9 cellular contexts compared by ENCODE assay signal in the genomic region with DNA sequence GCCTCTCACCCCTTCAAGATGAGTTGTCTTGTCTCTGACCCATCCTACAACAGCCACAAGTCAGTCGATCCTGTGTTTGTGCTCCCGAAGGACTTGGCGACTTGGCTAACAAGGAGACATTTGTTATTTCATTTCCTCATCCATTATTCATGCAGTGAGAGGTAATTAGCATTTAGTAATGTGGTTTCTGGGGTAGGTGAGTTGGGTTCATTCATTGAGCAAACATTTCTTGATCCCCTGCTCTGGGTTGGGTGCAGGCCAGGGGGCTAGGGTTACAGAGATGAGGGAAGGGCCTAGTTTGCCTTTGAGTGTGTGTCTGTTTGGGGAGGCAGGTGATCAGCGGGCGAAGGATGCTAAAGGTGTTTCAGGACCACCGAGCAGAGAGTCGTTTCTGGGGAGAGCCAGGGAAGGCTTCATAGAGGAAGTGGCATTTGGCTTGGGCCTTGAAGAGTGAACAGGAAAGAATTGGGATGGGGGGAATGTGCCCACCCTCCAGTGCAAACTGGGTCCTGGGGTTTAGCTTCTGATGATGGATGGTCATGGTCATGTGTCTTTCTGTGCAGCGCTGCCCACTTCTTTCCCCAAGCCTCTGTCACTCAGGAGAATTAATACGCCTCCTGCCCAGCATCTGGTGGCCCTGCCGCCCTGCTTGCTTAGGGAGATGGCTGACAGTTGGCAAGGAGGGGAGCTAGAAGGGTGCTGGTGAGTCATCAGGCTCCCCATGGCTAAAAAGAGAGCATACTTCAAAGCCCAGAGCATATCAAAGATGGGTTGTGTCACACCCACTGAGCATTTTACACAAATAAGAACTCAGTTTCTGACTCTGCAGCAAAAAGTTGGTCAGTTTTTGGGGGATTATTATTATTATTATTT. TPM values are rescaled to one million over a fixed set of nuclear protein-coding genes. Genes with fewer than 3 reads are reported as not detected.
DNase-seq lines count a peak whose midpoint lies in the region; ATAC-seq and TF ChIP-seq lines count a peak whose summit lies in the region.
"Had no signal": no experiment of that assay in that cellular context is flagged by ENCODE, and none has a peak within 500 bp of the region (broad histone marks: within the 10 kb centered on the region; RNA-seq: fewer than 3 reads in every experiment).

No MANE protein-coding gene starts in this region.

- no peak for TF ChIP-seq CTCF in psoas muscle (IDR thresholded peaks at IDR 0.05)

- DNase-seq in HT1080 (ENCODE audit: low read depth) (peak; percentile 75), NCI-H748 treated with DMSO at 0.1 percent for 48 hours (lab: John Stamatoyannopoulos, UW) (peak; percentile 67), astrocyte of the hippocampus (ENCODE audit: low read depth, low spot score) (peak; percentile 83), psoas muscle (peak; percentile 59 to 86), GM19238 (ENCODE audit: insufficient read length, low spot score) (no peak)
- DNase-seq: stimulated activated naive B cell treated with anti-CD40 and anti-IgM and Interleukin-4, amounts not matched to agents 10 μg/mL and 1 μg/mL and 100 μg/mL, for 72 hours had no signal

- H3K4me3 ChIP-seq in psoas muscle, result no peak overlapping the region

- 57 to 69% (median 64%) methylated on average over 10 of the region's 10 CpGs for WGBS in psoas muscle, 3 donors

- H3K9me3 ChIP-seq in psoas muscle, result no peaks in the 10 kb centered on the region

- ATAC-seq in psoas muscle (peak; percentile 95 to 97 (median 96)), GM21447 (IDR thresholded peaks at IDR 0.05; ENCODE audit: unreplicated experiment) (no peak), HG02571 (IDR thresholded peaks at IDR 0.05; ENCODE audit: unreplicated experiment) (no peak), GM18858 (IDR thresholded peaks at IDR 0.05; ENCODE audit: unreplicated experiment) (no peak)

- peaks cover 0 to 4% of the 10 kb centered on the region in 2 donors for H3K36me3 ChIP-seq in psoas muscle (ENCODE audit: insufficient read depth in 1 of 2, low read depth in 1 of 2)

- H3K27ac ChIP-seq in psoas muscle, result peak overlapping the region; percentile 77

- H3K4me1 ChIP-seq in psoas muscle, result peaks cover 45% of the 10 kb centered on the region

- H3K27me3 ChIP-seq in psoas muscle (ENCODE audit: insufficient read depth in 3 of 3, low read length in 2 of 3), result no peaks in the 10 kb centered on the region

- intact Hi-C loops in psoas muscle (cut with DNase I), result no loop called here

RNA-seq across cellular contexts. Expression of a gene that starts 38.5 kb away (rescaled TPM):
- 26.9 and 33.0 TPM in 2 replicates for total RNA-seq in HT1080 (2014; rRNA removed; shearing (Covaris generic))
- 22.4 and 24.5 TPM in 2 replicates for polyA plus RNA-seq in HT1080 (2015; cell fraction: cytosol; rRNA removed)
- 34.1 and 34.9 TPM in 2 replicates for polyA plus RNA-seq in HT1080 (2015; cell fraction: nucleus; rRNA removed)
- 100 to 1,000 TPM in 2 of 4 donors, 10 to 100 TPM in 2; 87.1 to 133 (median 110) TPM for total RNA-seq in psoas muscle
- 10 to 100 TPM; 37.6 to 85.8 (median 50.2) TPM for polyA plus RNA-seq in psoas muscle

Comparison
In these comparisons a context has a peak if more than half of its experiments do, and no peak if none do; other contexts are left out.
1. ATAC-seq: peak in psoas muscle (4 of 4); none in GM21447 (single experiment), HG02571 (single experiment) and GM18858 (single experiment).